ENCODE assay signal across 1 cellular context in genomic region chr6:27138837-27139752, GRCh38.
A peak's percentile ranks its signal among the peaks of the same experiment; 100 is the strongest.
TF ChIP-seq lines count a peak whose summit lies in the region.

No MANE protein-coding gene starts in this region.

TF ChIP-seq in H1, 55 proteins besides CTCF, POLR2A, EP300 and RAD21 (continued from another document):
- peak; percentile 95 for TF ChIP-seq ATF2 (IDR thresholded peaks at IDR 0.05; ENCODE audit: low read length)
- TF ChIP-seq JUN (IDR thresholded peaks at IDR 0.05; ENCODE audit: low read depth, low read length): no peak
- peak; percentile 61; the same call in 1 of the 2 replicates for TF ChIP-seq YY1 (IDR thresholded peaks at IDR 0.05; ENCODE audit: low read depth, low read length)
- TF ChIP-seq, protein P1, sequence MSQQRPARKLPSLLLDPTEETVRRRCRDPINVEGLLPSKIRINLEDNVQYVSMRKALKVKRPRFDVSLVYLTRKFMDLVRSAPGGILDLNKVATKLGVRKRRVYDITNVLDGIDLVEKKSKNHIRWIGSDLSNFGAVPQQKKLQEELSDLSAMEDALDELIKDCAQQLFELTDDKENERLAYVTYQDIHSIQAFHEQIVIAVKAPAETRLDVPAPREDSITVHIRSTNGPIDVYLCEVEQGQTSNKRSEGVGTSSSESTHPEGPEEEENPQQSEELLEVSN (IDR thresholded peaks at IDR 0.05): peak; percentile 51; the same call in 1 of the 2 replicates
- peak; percentile 99 for TF ChIP-seq GTF2F1 (IDR thresholded peaks at IDR 0.05; ENCODE audit: borderline replicate concordance, low read depth, low read length)
- TF ChIP-seq KDM5A (IDR thresholded peaks at IDR 0.05; ENCODE audit: low read length): no peak
- TF ChIP-seq SP2 (IDR thresholded peaks at IDR 0.05; ENCODE audit: low read length): peak; percentile 41
- no peak for TF ChIP-seq GABPA (IDR thresholded peaks at IDR 0.05; ENCODE audit: borderline replicate concordance, insufficient read depth, low read length)
- TF ChIP-seq TAF7 (optimal IDR thresholded peaks at IDR 0.05; ENCODE audit: borderline replicate concordance, low read depth, low read length): peak; percentile 98
- no peak for TF ChIP-seq SIX5 (IDR thresholded peaks at IDR 0.05; ENCODE audit: low read depth, low read length)
- peak; percentile 93 for TF ChIP-seq TCF12 (IDR thresholded peaks at IDR 0.05; ENCODE audit: low read depth, low read length)
- no peak for TF ChIP-seq CEBPB (IDR thresholded peaks at IDR 0.05; ENCODE audit: low read depth, low read length)
- no peak for TF ChIP-seq SRF (IDR thresholded peaks at IDR 0.05; ENCODE audit: low read depth, low read length)
- peak; percentile 60 for TF ChIP-seq PHF8 (conservative IDR thresholded peaks at IDR 0.05; ENCODE audit: low read depth, low read length)
- TF ChIP-seq ATF3 (IDR thresholded peaks at IDR 0.05; ENCODE audit: insufficient read depth, low read depth, low read length): no peak
- no peak for TF ChIP-seq KDM4A (IDR thresholded peaks at IDR 0.05; ENCODE audit: low read depth, low read length, severe bottlenecking)
- peak; percentile 99 for TF ChIP-seq TAF1 (IDR thresholded peaks at IDR 0.05; ENCODE audit: low read depth, low read length)
- no peak for TF ChIP-seq POU5F1 (IDR thresholded peaks at IDR 0.05; ENCODE audit: low read depth, low read length)
- TF ChIP-seq MAX (IDR thresholded peaks at IDR 0.05): peak; percentile 52; the same call in 1 of the 2 replicates
- peak; percentile 89; the same call in 1 of the 2 replicates for TF ChIP-seq RXRA (IDR thresholded peaks at IDR 0.05; ENCODE audit: insufficient read depth, low read depth, low read length)
- TF ChIP-seq CBX5 (IDR thresholded peaks at IDR 0.05; ENCODE audit: low read depth, low read length): no peak
- TF ChIP-seq SUZ12 (IDR thresholded peaks at IDR 0.05; ENCODE audit: low read length): no peak
- TF ChIP-seq JUND (IDR thresholded peaks at IDR 0.05; ENCODE audit: low read length): no peak
- peak; percentile 76 for TF ChIP-seq SIRT6 (IDR thresholded peaks at IDR 0.05; ENCODE audit: low read length)
- no peak for TF ChIP-seq RNF2 (IDR thresholded peaks at IDR 0.05; ENCODE audit: borderline replicate concordance, low read depth, low read length, missing control alignments, poor library complexity, severe bottlenecking)
- TF ChIP-seq HDAC2 (IDR thresholded peaks at IDR 0.05; ENCODE audit: borderline replicate concordance in 1 of 2, low read depth in 2 of 2, low read length in 2 of 2): peak; percentile 44 to 87; a peak in 1 of 4 replicates
- TF ChIP-seq EGR1 (IDR thresholded peaks at IDR 0.05; ENCODE audit: borderline replicate concordance, low read depth, low read length): 0 out of 2 replicates have a peak, but pooled peaks have one; percentile 56
- TF ChIP-seq EZH2 (IDR thresholded peaks at IDR 0.05; ENCODE audit: low read depth, low read length, severe bottlenecking): no peak
- TF ChIP-seq, protein P2, sequence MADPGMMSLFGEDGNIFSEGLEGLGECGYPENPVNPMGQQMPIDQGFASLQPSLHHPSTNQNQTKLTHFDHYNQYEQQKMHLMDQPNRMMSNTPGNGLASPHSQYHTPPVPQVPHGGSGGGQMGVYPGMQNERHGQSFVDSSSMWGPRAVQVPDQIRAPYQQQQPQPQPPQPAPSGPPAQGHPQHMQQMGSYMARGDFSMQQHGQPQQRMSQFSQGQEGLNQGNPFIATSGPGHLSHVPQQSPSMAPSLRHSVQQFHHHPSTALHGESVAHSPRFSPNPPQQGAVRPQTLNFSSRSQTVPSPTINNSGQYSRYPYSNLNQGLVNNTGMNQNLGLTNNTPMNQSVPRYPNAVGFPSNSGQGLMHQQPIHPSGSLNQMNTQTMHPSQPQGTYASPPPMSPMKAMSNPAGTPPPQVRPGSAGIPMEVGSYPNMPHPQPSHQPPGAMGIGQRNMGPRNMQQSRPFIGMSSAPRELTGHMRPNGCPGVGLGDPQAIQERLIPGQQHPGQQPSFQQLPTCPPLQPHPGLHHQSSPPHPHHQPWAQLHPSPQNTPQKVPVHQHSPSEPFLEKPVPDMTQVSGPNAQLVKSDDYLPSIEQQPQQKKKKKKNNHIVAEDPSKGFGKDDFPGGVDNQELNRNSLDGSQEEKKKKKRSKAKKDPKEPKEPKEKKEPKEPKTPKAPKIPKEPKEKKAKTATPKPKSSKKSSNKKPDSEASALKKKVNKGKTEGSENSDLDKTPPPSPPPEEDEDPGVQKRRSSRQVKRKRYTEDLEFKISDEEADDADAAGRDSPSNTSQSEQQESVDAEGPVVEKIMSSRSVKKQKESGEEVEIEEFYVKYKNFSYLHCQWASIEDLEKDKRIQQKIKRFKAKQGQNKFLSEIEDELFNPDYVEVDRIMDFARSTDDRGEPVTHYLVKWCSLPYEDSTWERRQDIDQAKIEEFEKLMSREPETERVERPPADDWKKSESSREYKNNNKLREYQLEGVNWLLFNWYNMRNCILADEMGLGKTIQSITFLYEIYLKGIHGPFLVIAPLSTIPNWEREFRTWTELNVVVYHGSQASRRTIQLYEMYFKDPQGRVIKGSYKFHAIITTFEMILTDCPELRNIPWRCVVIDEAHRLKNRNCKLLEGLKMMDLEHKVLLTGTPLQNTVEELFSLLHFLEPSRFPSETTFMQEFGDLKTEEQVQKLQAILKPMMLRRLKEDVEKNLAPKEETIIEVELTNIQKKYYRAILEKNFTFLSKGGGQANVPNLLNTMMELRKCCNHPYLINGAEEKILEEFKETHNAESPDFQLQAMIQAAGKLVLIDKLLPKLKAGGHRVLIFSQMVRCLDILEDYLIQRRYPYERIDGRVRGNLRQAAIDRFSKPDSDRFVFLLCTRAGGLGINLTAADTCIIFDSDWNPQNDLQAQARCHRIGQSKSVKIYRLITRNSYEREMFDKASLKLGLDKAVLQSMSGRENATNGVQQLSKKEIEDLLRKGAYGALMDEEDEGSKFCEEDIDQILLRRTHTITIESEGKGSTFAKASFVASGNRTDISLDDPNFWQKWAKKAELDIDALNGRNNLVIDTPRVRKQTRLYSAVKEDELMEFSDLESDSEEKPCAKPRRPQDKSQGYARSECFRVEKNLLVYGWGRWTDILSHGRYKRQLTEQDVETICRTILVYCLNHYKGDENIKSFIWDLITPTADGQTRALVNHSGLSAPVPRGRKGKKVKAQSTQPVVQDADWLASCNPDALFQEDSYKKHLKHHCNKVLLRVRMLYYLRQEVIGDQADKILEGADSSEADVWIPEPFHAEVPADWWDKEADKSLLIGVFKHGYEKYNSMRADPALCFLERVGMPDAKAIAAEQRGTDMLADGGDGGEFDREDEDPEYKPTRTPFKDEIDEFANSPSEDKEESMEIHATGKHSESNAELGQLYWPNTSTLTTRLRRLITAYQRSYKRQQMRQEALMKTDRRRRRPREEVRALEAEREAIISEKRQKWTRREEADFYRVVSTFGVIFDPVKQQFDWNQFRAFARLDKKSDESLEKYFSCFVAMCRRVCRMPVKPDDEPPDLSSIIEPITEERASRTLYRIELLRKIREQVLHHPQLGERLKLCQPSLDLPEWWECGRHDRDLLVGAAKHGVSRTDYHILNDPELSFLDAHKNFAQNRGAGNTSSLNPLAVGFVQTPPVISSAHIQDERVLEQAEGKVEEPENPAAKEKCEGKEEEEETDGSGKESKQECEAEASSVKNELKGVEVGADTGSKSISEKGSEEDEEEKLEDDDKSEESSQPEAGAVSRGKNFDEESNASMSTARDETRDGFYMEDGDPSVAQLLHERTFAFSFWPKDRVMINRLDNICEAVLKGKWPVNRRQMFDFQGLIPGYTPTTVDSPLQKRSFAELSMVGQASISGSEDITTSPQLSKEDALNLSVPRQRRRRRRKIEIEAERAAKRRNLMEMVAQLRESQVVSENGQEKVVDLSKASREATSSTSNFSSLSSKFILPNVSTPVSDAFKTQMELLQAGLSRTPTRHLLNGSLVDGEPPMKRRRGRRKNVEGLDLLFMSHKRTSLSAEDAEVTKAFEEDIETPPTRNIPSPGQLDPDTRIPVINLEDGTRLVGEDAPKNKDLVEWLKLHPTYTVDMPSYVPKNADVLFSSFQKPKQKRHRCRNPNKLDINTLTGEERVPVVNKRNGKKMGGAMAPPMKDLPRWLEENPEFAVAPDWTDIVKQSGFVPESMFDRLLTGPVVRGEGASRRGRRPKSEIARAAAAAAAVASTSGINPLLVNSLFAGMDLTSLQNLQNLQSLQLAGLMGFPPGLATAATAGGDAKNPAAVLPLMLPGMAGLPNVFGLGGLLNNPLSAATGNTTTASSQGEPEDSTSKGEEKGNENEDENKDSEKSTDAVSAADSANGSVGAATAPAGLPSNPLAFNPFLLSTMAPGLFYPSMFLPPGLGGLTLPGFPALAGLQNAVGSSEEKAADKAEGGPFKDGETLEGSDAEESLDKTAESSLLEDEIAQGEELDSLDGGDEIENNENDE (IDR thresholded peaks at IDR 0.05; ENCODE audit: insufficient replicate concordance, low read length): no peak
- TF ChIP-seq CBX8 (IDR thresholded peaks at IDR 0.05; ENCODE audit: borderline replicate concordance, low read depth, low read length): no peak
- TF ChIP-seq BCL11A (IDR thresholded peaks at IDR 0.05; ENCODE audit: low read depth in 2 of 2, low read length in 2 of 2): no peak
- peak; percentile 66 for TF ChIP-seq CHD1 (IDR thresholded peaks at IDR 0.05; ENCODE audit: low read depth, low read length)
- peak; percentile 100 for TF ChIP-seq POLR2AphosphoS5 (IDR thresholded peaks at IDR 0.05; ENCODE audit: low read depth, low read length)
- peak; percentile 40; the same call in 1 of the 2 replicates for TF ChIP-seq RBBP5 (IDR thresholded peaks at IDR 0.05; ENCODE audit: borderline replicate concordance, low read depth, low read length)
- TF ChIP-seq ASH2L (IDR thresholded peaks at IDR 0.05; ENCODE audit: low read length): peak; percentile 77
- TF ChIP-seq HDAC6 (IDR thresholded peaks at IDR 0.05; ENCODE audit: low read depth, low read length): no peak
- no peak for TF ChIP-seq NRF1 (IDR thresholded peaks at IDR 0.05; ENCODE audit: low read depth, low read length)
- no peak for TF ChIP-seq FOSL1 (IDR thresholded peaks at IDR 0.05; ENCODE audit: insufficient read depth, low read depth, low read length)
- TF ChIP-seq SAP30 (IDR thresholded peaks at IDR 0.05; ENCODE audit: insufficient read depth, insufficient replicate concordance, low read length): peak; percentile 61
- TF ChIP-seq BRCA1 (IDR thresholded peaks at IDR 0.05; ENCODE audit: low read depth, low read length): no peak
- TF ChIP-seq CTBP2 (IDR thresholded peaks at IDR 0.05; ENCODE audit: borderline replicate concordance, insufficient read depth, insufficient read length, low read length): no peak
- TF ChIP-seq CREB1 (IDR thresholded peaks at IDR 0.05): no peak; the same call in 1 of the 2 replicates
- peak; percentile 45; the same call in 1 of the 2 replicates for TF ChIP-seq MAFK (IDR thresholded peaks at IDR 0.05; ENCODE audit: low read depth, low read length)
- peak; percentile 98 for TF ChIP-seq TBP (IDR thresholded peaks at IDR 0.05; ENCODE audit: low read depth, low read length)
